In genomic region chr22:30396871-30397655, GRCh38 we compare ENCODE assay signal across 8 cellular contexts. TPM values are rescaled to one million over a fixed set of nuclear protein-coding genes. Genes with fewer than 3 reads are reported as not detected.
DNase-seq lines count a peak whose midpoint lies in the region; ATAC-seq and TF ChIP-seq lines count a peak whose summit lies in the region.

TSS of gene SEC14L2 (plus strand) at chr22:30397018. CDS start at chr22:30397117, 99 bp downstream.

- H3K9me3 ChIP-seq in lung (ENCODE audit: control insufficient read depth in 2 of 2, insufficient read depth in 1 of 2, low read length in 1 of 2) = peaks cover 0 to 2% of the 10 kb centered on the region in 2 donors

- WGBS in lung, 2 donors = 1 to 2% methylated on average over 49 to 56 of the region's 56 CpGs

- TF ChIP-seq CTCF in GM10266 (IDR thresholded peaks at IDR 0.05; ENCODE audit: control insufficient read depth, insufficient read depth, low read depth, missing control alignments) = no peak
- TF ChIP-seq CTCF in lung (IDR thresholded peaks at IDR 0.05; ENCODE audit: control extremely low read depth, extremely low read depth) = no peak

- peak within 1 kb of the TSS; percentile 66 for H3K4me3 ChIP-seq in lung

- peak; percentile 29 for DNase-seq in GM10266 (ENCODE audit: extremely low spot score)
- peak; percentile 55 for DNase-seq in NCI-H345 (lab: John Stamatoyannopoulos, UW)
- peak in 2 of 3 experiments; percentile 33 to 41 for DNase-seq in activated CD8-positive, alpha-beta memory T cell treated with anti-CD3 and anti-CD28 coated beads for 48 hours (ENCODE audit: low read depth in 2 of 3, low spot score in 2 of 3)
- peak; percentile 50 for DNase-seq in effector CD8-positive, alpha-beta T cell (lab: John Stamatoyannopoulos, UW)
- peak; percentile 62 for DNase-seq in lung (ENCODE audit: low spot score)
- peak; percentile 12 to 53 (median 24) for DNase-seq in stimulated activated CD4-positive, alpha-beta T cell treated with anti-CD3 and anti-CD28 coated beads, TNF-alpha, amount 100 ng/mL, for 1 hour (ENCODE audit: low read depth in 3 of 3, low spot score in 1 of 3)

- H3K27me3 ChIP-seq in lung (ENCODE audit: control insufficient read depth, insufficient read depth) = no peaks in the 10 kb centered on the region

- H3K36me3 ChIP-seq in lung (ENCODE audit: control insufficient read depth in 2 of 2, insufficient read depth in 2 of 2, low read length in 2 of 2) = no peaks in the 10 kb centered on the region

- no peak within 1 kb of the TSS for H3K27ac ChIP-seq in lung (ENCODE audit: low read depth in 1 of 2, low read length in 1 of 2)

- H3K4me1 ChIP-seq in lung (ENCODE audit: control insufficient read depth in 2 of 2, insufficient read depth in 2 of 2, low read length in 2 of 2) = peaks cover 2 to 4% of the 10 kb centered on the region in 2 donors

- ATAC-seq in lung (ENCODE audit: insufficient read depth, low FRiP score) (peak; percentile 85), GM18868 (IDR thresholded peaks at IDR 0.05; ENCODE audit: unreplicated experiment) (no peak), GM21786 (IDR thresholded peaks at IDR 0.05; ENCODE audit: unreplicated experiment) (no peak)

RNA-seq across cellular contexts. Expression of gene SEC14L2, which starts in this region (rescaled TPM):
- 10 to 100 TPM in 1 of 2 donors, 1 to 10 TPM in 1; 8.8 to 10.3 TPM for total RNA-seq in lung
- 1 to 10 TPM; 6.1 to 7.2 TPM for polyA plus RNA-seq in lung
